Comparison of ENCODE assay signal across 21 cellular contexts in genomic region chr9:123257276-123257675, GRCh38.
"Had no signal": no experiment of that assay in that cellular context is flagged by ENCODE, and none has a peak within 500 bp of the region (broad histone marks: within the 10 kb centered on the region; RNA-seq: fewer than 3 reads in every experiment).

No MANE protein-coding gene starts in this region.

- DNase-seq: effector CD8-positive, alpha-beta T cell; endodermal cell; foreskin keratinocyte; mesenchymal stem cell; naive thymus-derived CD4-positive, alpha-beta T cell; nucleus accumbens; stimulated activated CD4-positive, alpha-beta T cell treated with anti-CD3 and anti-CD28 coated beads, Interleukin-2, amount 100 ng/mL, for 48 hours; stimulated activated naive B cell treated with anti-CD40 and anti-IgM and Interleukin-4, amounts not matched to agents 10 μg/mL and 1 μg/mL and 100 μg/mL, for 72 hours; trophoblast cell had no signal

- H3K9me3 ChIP-seq: esophagus muscularis mucosa, prostate gland, thoracic aorta, vagina had no signal

- H3K27me3 Mint-ChIP-seq: dendritic cell treated with granulocyte-macrophage colony-stimulating factor and Interleukin-4, amounts not matched to agents 40 ng/mL and 50 ng/mL, for 4 days; naive thymus-derived CD4-positive, alpha-beta T cell; stimulated activated naive B cell treated with anti-CD40 and anti-IgM and Interleukin-4, amounts not matched to agents 10 μg/mL and 1 μg/mL and 100 μg/mL, for 72 hours; stimulated activated naive CD8-positive, alpha-beta T cell treated with anti-CD3 and anti-CD28 coated beads, Interleukin-15, Interleukin-2, amounts not matched to agents 100 ng/mL and 50 ng/mL, for 24 hours had no signal

- H3K4me3 Mint-ChIP-seq: dendritic cell treated with granulocyte-macrophage colony-stimulating factor and Interleukin-4, amounts not matched to agents 40 ng/mL and 50 ng/mL, for 4 days; endodermal cell; mesothelial cell of epicardium; naive thymus-derived CD4-positive, alpha-beta T cell; nephron; stimulated activated naive B cell treated with anti-CD40 and anti-IgM and Interleukin-4, amounts not matched to agents 10 μg/mL and 1 μg/mL and 100 μg/mL, for 72 hours; stimulated activated naive CD8-positive, alpha-beta T cell treated with anti-CD3 and anti-CD28 coated beads, Interleukin-15, Interleukin-2, amounts not matched to agents 100 ng/mL and 50 ng/mL, for 24 hours had no signal

- H3K36me3 ChIP-seq: esophagus muscularis mucosa, prostate gland, right atrium auricular region, thoracic aorta, vagina had no signal

- H3K9me3 Mint-ChIP-seq: dendritic cell treated with granulocyte-macrophage colony-stimulating factor and Interleukin-4, amounts not matched to agents 40 ng/mL and 50 ng/mL, for 4 days; endodermal cell; stimulated activated naive CD8-positive, alpha-beta T cell treated with anti-CD3 and anti-CD28 coated beads, Interleukin-15, Interleukin-2, amounts not matched to agents 100 ng/mL and 50 ng/mL, for 24 hours had no signal

- H3K27ac ChIP-seq: esophagus muscularis mucosa, foreskin keratinocyte, prostate gland, right atrium auricular region, thoracic aorta, vagina had no signal

- H3K27me3 ChIP-seq: esophagus muscularis mucosa, foreskin keratinocyte, right atrium auricular region, vagina had no signal

- ATAC-seq: foreskin keratinocyte; left lobe of liver; naive thymus-derived CD4-positive, alpha-beta T cell; sciatic nerve; stimulated activated naive B cell treated with anti-CD40 and anti-IgM and Interleukin-4, amounts not matched to agents 10 μg/mL and 1 μg/mL and 100 μg/mL, for 72 hours had no signal

- H3K4me3 ChIP-seq: esophagus muscularis mucosa, lung, prostate gland, right atrium auricular region, thoracic aorta, vagina had no signal

- H3K4me1 ChIP-seq: foreskin keratinocyte, prostate gland, right atrium auricular region, vagina had no signal

- H3K27ac Mint-ChIP-seq: dendritic cell treated with granulocyte-macrophage colony-stimulating factor and Interleukin-4, amounts not matched to agents 40 ng/mL and 50 ng/mL, for 4 days; endodermal cell; mesothelial cell of epicardium; naive thymus-derived CD4-positive, alpha-beta T cell; nephron; stimulated activated naive B cell treated with anti-CD40 and anti-IgM and Interleukin-4, amounts not matched to agents 10 μg/mL and 1 μg/mL and 100 μg/mL, for 72 hours; stimulated activated naive CD8-positive, alpha-beta T cell treated with anti-CD3 and anti-CD28 coated beads, Interleukin-15, Interleukin-2, amounts not matched to agents 100 ng/mL and 50 ng/mL, for 24 hours had no signal
